Comparison of ENCODE assay signal across 8 cellular contexts in genomic region chr16:69339289-69340094, GRCh38. TPM values are rescaled to one million over a fixed set of nuclear protein-coding genes. Genes with fewer than 3 reads are reported as not detected.
A peak's percentile ranks its signal among the peaks of the same experiment; 100 is the strongest.
DNase-seq lines count a peak whose midpoint lies in the region; ATAC-seq and TF ChIP-seq lines count a peak whose summit lies in the region.

COG8 (minus strand) TSS chr16:69339564; CDS start chr16:69339552, 12 bp downstream.
NIP7 (plus strand) TSS chr16:69339772; CDS start chr16:69339830, 58 bp downstream.

- H3K36me3 Mint-ChIP-seq in T-helper 17 cell (ENCODE audit: low read depth) (peaks cover 8% of the 10 kb centered on the region), progenitor cell of endocrine pancreas (ENCODE audit: insufficient read depth) (peaks cover 14% of the 10 kb centered on the region)

- peak within 1 kb of the TSS; percentile 95 for H3K27ac ChIP-seq in left ventricle myocardium inferior (replicated peaks)

- intact Hi-C loops in left ventricle myocardium inferior (cut with micrococcal nuclease), result no loop called here

- peak; percentile 89 for ATAC-seq in HG02885 (IDR thresholded peaks at IDR 0.05; ENCODE audit: poor library complexity, unreplicated experiment)
- peak; percentile 88 for ATAC-seq in T-helper 17 cell

- peaks cover 40% of the 10 kb centered on the region for H3K4me1 Mint-ChIP-seq in T-helper 17 cell
- H3K4me1 Mint-ChIP-seq in progenitor cell of endocrine pancreas (ENCODE audit: low read depth), result peaks cover 26% of the 10 kb centered on the region

- H3K4me1 ChIP-seq in left ventricle myocardium inferior, result peaks cover 41% of the 10 kb centered on the region

- H3K9me3 Mint-ChIP-seq in progenitor cell of endocrine pancreas (ENCODE audit: low read depth), result no peaks in the 10 kb centered on the region

- H3K4me3 ChIP-seq in left ventricle myocardium inferior, result peak within 1 kb of the TSS; percentile 93

- H3K9me3 ChIP-seq in T-helper 17 cell (ENCODE audit: control insufficient read depth, low read length, poor library complexity, severe bottlenecking), result no peaks in the 10 kb centered on the region
- no peaks in the 10 kb centered on the region for H3K9me3 ChIP-seq in left ventricle myocardium inferior (replicated peaks)

- H3K27me3 Mint-ChIP-seq in T-helper 17 cell, result no peaks in the 10 kb centered on the region
- H3K27me3 Mint-ChIP-seq in progenitor cell of endocrine pancreas, result no peaks in the 10 kb centered on the region

- H3K36me3 ChIP-seq in left ventricle myocardium inferior, result peaks cover 58% of the 10 kb centered on the region

- H3K27ac Mint-ChIP-seq in T-helper 17 cell (peak within 1 kb of the TSS; percentile 99), progenitor cell of endocrine pancreas (peak within 1 kb of the TSS; percentile 98)

- no peaks in the 10 kb centered on the region for H3K27me3 ChIP-seq in left ventricle myocardium inferior (ENCODE audit: low read depth)

- H3K4me3 Mint-ChIP-seq in T-helper 17 cell (peak within 1 kb of the TSS; percentile 100), progenitor cell of endocrine pancreas (ENCODE audit: low read depth) (peak within 1 kb of the TSS; percentile 100)

- DNase-seq in NCI-H1694 treated with DMSO at 0.1 percent for 48 hours (lab: John Stamatoyannopoulos, UW) (peak; percentile 96), T-helper 17 cell (peak; percentile 78 to 87 (median 85)), amygdala (lab: John Stamatoyannopoulos, UW) (peak; percentile 72 to 98 (median 93)), left ventricle myocardium inferior (peak; percentile 94), progenitor cell of endocrine pancreas (ENCODE audit: low spot score, unreplicated experiment) (peak; percentile 85), ureter (ENCODE audit: low spot score) (peak; percentile 96)

- TF ChIP-seq CTCF in left ventricle myocardium inferior (IDR thresholded peaks at IDR 0.05; ENCODE audit: borderline replicate concordance) (peak; percentile 89), progenitor cell of endocrine pancreas (IDR thresholded peaks at IDR 0.05; ENCODE audit: unreplicated experiment) (peak; percentile 89)

- TF ChIP-seq POLR2A in GM15510 (IDR thresholded peaks at IDR 0.05; ENCODE audit: borderline replicate concordance, extremely low read depth, insufficient read length), result peak; percentile 87

RNA-seq across cellular contexts. Expression of gene COG8, which starts in this region (rescaled TPM):
- total RNA-seq in T-helper 17 cell (10 to 100 TPM; 21.7 to 22.8 TPM), left ventricle myocardium inferior (24.1 TPM), progenitor cell of endocrine pancreas (55.2 and 58.6 TPM in 2 replicates), ureter (30.1 TPM)

RNA-seq across cellular contexts. Expression of gene NIP7, which starts in this region (rescaled TPM):
- total RNA-seq in T-helper 17 cell (10 to 100 TPM; 28.5 to 29.7 TPM), left ventricle myocardium inferior (8.2 TPM), progenitor cell of endocrine pancreas (22.9 and 23.8 TPM in 2 replicates), ureter (26.1 TPM)

Comparison
In these comparisons a context has a peak if more than half of its experiments do, and no peak if none do; other contexts are left out.
1. Peak in every context shown above with its lines: DNase-seq, ATAC-seq, H3K4me3 ChIP-seq and H3K27ac ChIP-seq.